Comparison of ENCODE assay signal across 24 cellular contexts in genomic region chr18:7520200-7520780, GRCh38. TPM values are rescaled to one million over a fixed set of nuclear protein-coding genes. Genes with fewer than 3 reads are reported as not detected.
A peak's percentile ranks its signal among the peaks of the same experiment; 100 is the strongest.
DNase-seq lines count a peak whose midpoint lies in the region; ATAC-seq, FAIRE-seq and TF ChIP-seq lines count a peak whose summit lies in the region.
"Had no signal": no experiment of that assay in that cellular context is flagged by ENCODE, and none has a peak within 500 bp of the region (broad histone marks: within the 10 kb centered on the region; RNA-seq: fewer than 3 reads in every experiment).

No MANE protein-coding gene starts in this region.

- H3K4me3 ChIP-seq in WERI-Rb-1 (ENCODE audit: low read depth, low read length) (no peak overlapping the region), small intestine (ENCODE audit: low read depth in 1 of 2, low read length in 2 of 2) (no peak overlapping the region)
- H3K4me3 ChIP-seq: A549; BLaER1 treated with 17β-estradiol and CSF1 and Interleukin-3, amounts not matched to agents 10 nM and 100 nM; Peyer's patch had no signal

- FAIRE-seq in small intestine (lab: Jason Lieb, UNC) = no peak
- FAIRE-seq: A549, D721Med, GM12892, HepG2 had no signal

- WGBS in small intestine, 3 donors = 18 to 50% (median 33%) methylated on average over 6 of the region's 6 CpGs

- TF ChIP-seq CTCF in WERI-Rb-1 (IDR thresholded peaks at IDR 0.05; ENCODE audit: low read depth, low read length) = no peak
- no peak for TF ChIP-seq CTCF in GM10266 (IDR thresholded peaks at IDR 0.05; ENCODE audit: control insufficient read depth, insufficient read depth, low read depth, missing control alignments)

- peaks cover 0 to 4% of the 10 kb centered on the region in 2 donors for H3K4me1 ChIP-seq in small intestine (ENCODE audit: control insufficient read depth in 2 of 2, insufficient read depth in 1 of 2, low read depth in 1 of 2, low read length in 1 of 2)
- H3K4me1 ChIP-seq: A549, Peyer's patch had no signal

- no peak for ATAC-seq in GM18511 (IDR thresholded peaks at IDR 0.05; ENCODE audit: unreplicated experiment)
- ATAC-seq: A549, HepG2 had no signal

- H3K9me3 ChIP-seq in WERI-Rb-1 (ENCODE audit: severe bottlenecking) (no peaks in the 10 kb centered on the region), small intestine (ENCODE audit: control insufficient read depth, low read depth) (no peaks in the 10 kb centered on the region)
- H3K9me3 ChIP-seq: A549; BLaER1 treated with 17β-estradiol and CSF1 and Interleukin-3, amounts not matched to agents 10 nM and 100 nM; Peyer's patch had no signal

- peak; percentile 36 for DNase-seq in NCI-H2171 treated with DMSO at 0.1 percent for 48 hours (lab: John Stamatoyannopoulos, UW)
- DNase-seq in NCI-H2171 (lab: John Stamatoyannopoulos, UW) = no peak
- DNase-seq in NCI-H187 treated with DMSO at 0.1 percent for 48 hours (lab: John Stamatoyannopoulos, UW) = peak; percentile 44
- no peak for DNase-seq in WERI-Rb-1
- DNase-seq in small intestine = peak; percentile 24
- DNase-seq in GM10266 (ENCODE audit: extremely low spot score) = no peak
- no peak for DNase-seq in globus pallidus (ENCODE audit: low spot score)
- DNase-seq: AML-193; CD4-positive, alpha-beta T cell; GF-D8; H7; Karpas-422; NCI-H1092; NCI-H1436 treated with DMSO at 0.1 percent for 48 hours; NCI-H2029; OCI-M1; Peyer's patch; SHP77 treated with DMSO at 0.1 percent for 48 hours had no signal

- H3K27ac ChIP-seq in WERI-Rb-1 = peak overlapping the region; percentile 17; the same call in 1 of the 2 replicates
- H3K27ac ChIP-seq in small intestine (ENCODE audit: low read depth in 1 of 2, low read length in 1 of 2) = no peak overlapping the region
- H3K27ac ChIP-seq: A549; BLaER1 treated with 17β-estradiol and CSF1 and Interleukin-3, amounts not matched to agents 10 nM and 100 nM; Peyer's patch had no signal

- H3K36me3 ChIP-seq in WERI-Rb-1 = no peaks in the 10 kb centered on the region
- no peaks in the 10 kb centered on the region for H3K36me3 ChIP-seq in small intestine (ENCODE audit: control insufficient read depth in 2 of 2, insufficient read depth in 2 of 2, low read length in 2 of 2)
- H3K36me3 ChIP-seq: BLaER1 treated with 17β-estradiol and CSF1 and Interleukin-3, amounts not matched to agents 10 nM and 100 nM; Peyer's patch had no signal

- no peaks in the 10 kb centered on the region for H3K27me3 ChIP-seq in WERI-Rb-1 (ENCODE audit: insufficient read depth, low read depth, severe bottlenecking)
- H3K27me3 ChIP-seq in small intestine (ENCODE audit: control insufficient read depth in 2 of 2, insufficient read depth in 2 of 2, low read length in 2 of 2) = peaks cover 0 to 3% of the 10 kb centered on the region in 2 donors
- H3K27me3 ChIP-seq: BLaER1 treated with 17β-estradiol and CSF1 and Interleukin-3, amounts not matched to agents 10 nM and 100 nM; Peyer's patch had no signal

RNA-seq across cellular contexts. Expression of gene PTPRM, which starts 46.8 kb away (rescaled TPM):
- polyA plus RNA-seq in small intestine = 10 to 100 TPM in 1 of 3 donors, 1 to 10 TPM in 2; 2.2 to 29.5 (median 6.8) TPM

Comparison
In these comparisons a context has a peak if more than half of its experiments do, and no peak if none do; other contexts are left out.
1. DNase-seq: peak in NCI-H2171 treated with DMSO at 0.1 percent for 48 hours (single experiment), NCI-H187 treated with DMSO at 0.1 percent for 48 hours (single experiment) and small intestine (single experiment); none in NCI-H2171 (single experiment), WERI-Rb-1 (single experiment), GM10266 (single experiment) and globus pallidus (single experiment).